ENCODE assay signal across 20 cellular contexts in the genomic region with DNA sequence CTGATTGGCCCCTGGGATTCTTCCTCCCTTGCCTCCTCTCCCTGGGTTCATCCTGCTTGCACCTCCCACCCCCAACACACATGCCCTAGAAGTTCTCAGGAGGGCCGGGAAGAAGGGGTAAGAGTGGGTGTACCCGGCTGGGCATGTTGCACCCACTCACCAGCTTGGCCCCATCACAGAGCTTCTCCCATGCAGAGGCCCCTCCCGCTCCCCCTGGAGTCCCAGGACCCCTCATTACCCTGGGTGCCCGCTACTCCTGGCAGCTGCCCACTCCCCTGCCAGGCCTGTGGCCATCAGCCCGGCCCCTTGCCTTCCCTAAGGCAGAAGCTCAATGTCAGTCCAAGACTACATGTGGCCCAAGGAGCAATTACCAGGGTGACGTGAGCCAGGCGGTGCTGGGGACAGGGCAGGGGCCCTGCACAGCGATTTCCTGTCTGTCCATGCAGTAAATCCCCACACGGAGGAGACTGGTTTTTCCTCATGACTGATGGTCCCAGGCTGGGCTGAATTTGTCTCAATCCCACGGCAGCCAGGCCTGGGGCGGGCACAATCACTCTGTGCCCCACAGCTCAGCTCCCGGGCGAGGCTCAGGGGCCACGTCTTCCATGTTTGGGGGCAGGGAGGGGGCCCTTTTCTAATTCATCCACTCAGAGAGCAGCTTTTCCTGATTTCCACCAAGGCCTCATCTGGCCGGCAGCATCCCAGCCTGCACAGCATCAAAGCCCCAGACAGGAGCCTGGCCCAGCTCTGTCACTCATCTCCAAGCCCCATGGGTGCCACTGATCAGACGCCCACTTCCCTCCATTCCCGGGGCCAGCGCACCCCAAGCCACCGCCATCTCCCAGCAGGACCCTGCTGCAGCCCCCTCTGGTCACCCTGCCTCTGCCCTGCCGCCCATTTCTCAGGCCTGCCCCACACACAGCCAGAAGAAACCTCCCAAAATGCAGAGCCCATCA.
DNase-seq lines count a peak whose midpoint lies in the region; ATAC-seq and TF ChIP-seq lines count a peak whose summit lies in the region.
"Had no signal": no experiment of that assay in that cellular context is flagged by ENCODE, and none has a peak within 500 bp of the region (broad histone marks: within the 10 kb centered on the region; RNA-seq: fewer than 3 reads in every experiment).

No MANE protein-coding gene starts in this region.

- no peaks in the 10 kb centered on the region for H3K9me2 ChIP-seq in OCI-LY7 (ENCODE audit: insufficient read depth, low read length)

- no peaks in the 10 kb centered on the region for H3K79me2 ChIP-seq in OCI-LY7 (ENCODE audit: insufficient read depth, low read depth, low read length)

- H3K27me3 Mint-ChIP-seq in nephron progenitor cell (ENCODE audit: low read depth, poor library complexity), result no peaks in the 10 kb centered on the region
- no peaks in the 10 kb centered on the region for H3K27me3 Mint-ChIP-seq in activated CD8-positive, alpha-beta memory T cell treated with anti-CD3 and anti-CD28 coated beads, Interleukin-2, amount 10 ng/mL, durations not matched to agents 7 days and 5 days
- H3K27me3 Mint-ChIP-seq: CD4-positive, alpha-beta T cell had no signal

- POLR2A ChIA-PET in OCI-LY7 (lab: Charles Lee), result no interaction called here

- no peaks in the 10 kb centered on the region for H3K9me3 ChIP-seq in OCI-LY7 (ENCODE audit: low read length)
- H3K9me3 ChIP-seq: A549; BLaER1 treated with 17β-estradiol and CSF1 and Interleukin-3, amounts not matched to agents 10 nM and 100 nM; MG63 had no signal

- H3K4me3 Mint-ChIP-seq in nephron progenitor cell, result no peak overlapping the region
- no peak overlapping the region for H3K4me3 Mint-ChIP-seq in activated CD8-positive, alpha-beta memory T cell treated with anti-CD3 and anti-CD28 coated beads, Interleukin-2, amount 10 ng/mL, durations not matched to agents 7 days and 5 days
- H3K4me3 Mint-ChIP-seq: CD4-positive, alpha-beta T cell had no signal

- H3K9me3 Mint-ChIP-seq in nephron progenitor cell, result no peaks in the 10 kb centered on the region
- no peaks in the 10 kb centered on the region for H3K9me3 Mint-ChIP-seq in activated CD8-positive, alpha-beta memory T cell treated with anti-CD3 and anti-CD28 coated beads, Interleukin-2, amount 10 ng/mL, durations not matched to agents 7 days and 5 days (ENCODE audit: low read depth)
- H3K9me3 Mint-ChIP-seq: CD4-positive, alpha-beta T cell had no signal

- intact Hi-C loops in Right ventricle myocardium superior (cut with DNase I), result no loop called here
- intact Hi-C loops in left ventricle myocardium superior (cut with micrococcal nuclease), result no loop called here
- intact Hi-C loops in OCI-LY7 (cut with micrococcal nuclease; ENCODE audit: unreplicated experiment), result no loop called here

- H3K36me3 Mint-ChIP-seq in nephron progenitor cell (ENCODE audit: low read depth), result no peaks in the 10 kb centered on the region
- H3K36me3 Mint-ChIP-seq in activated CD8-positive, alpha-beta memory T cell treated with anti-CD3 and anti-CD28 coated beads, Interleukin-2, amount 10 ng/mL, durations not matched to agents 7 days and 5 days, result no peaks in the 10 kb centered on the region

- no peak overlapping the region for H3K27ac ChIP-seq in OCI-LY7 (ENCODE audit: low read depth, low read length, poor library complexity, severe bottlenecking)
- H3K27ac ChIP-seq: A549; BLaER1 treated with 17β-estradiol and CSF1 and Interleukin-3, amounts not matched to agents 10 nM and 100 nM; RWPE1 had no signal

- TF ChIP-seq CTCF in nephron progenitor cell (IDR thresholded peaks at IDR 0.05) (no peak), foreskin fibroblast (IDR thresholded peaks at IDR 0.05; ENCODE audit: low read depth, low read length) (no peak), OCI-LY7 (conservative IDR thresholded peaks at IDR 0.05; ENCODE audit: low read length) (no peak)

- CTCF ChIA-PET in activated CD8-positive, alpha-beta memory T cell treated with anti-CD3 and anti-CD28 coated beads, Interleukin-2, amount 10 ng/mL, durations not matched to agents 7 days and 5 days (lab: Charles Lee), result no interaction called here
- CTCF ChIA-PET in OCI-LY7 (lab: Charles Lee; ENCODE audit: unreplicated experiment), result no interaction called here

- H3K4me1 Mint-ChIP-seq in nephron progenitor cell, result peaks cover 51% of the 10 kb centered on the region
- no peaks in the 10 kb centered on the region for H3K4me1 Mint-ChIP-seq in activated CD8-positive, alpha-beta memory T cell treated with anti-CD3 and anti-CD28 coated beads, Interleukin-2, amount 10 ng/mL, durations not matched to agents 7 days and 5 days

- H3K4me1 ChIP-seq in OCI-LY7 (ENCODE audit: insufficient read depth, low read length, poor library complexity, severe bottlenecking), result no peaks in the 10 kb centered on the region
- H3K4me1 ChIP-seq: A549 had no signal

- no peaks in the 10 kb centered on the region for H4K20me1 ChIP-seq in OCI-LY7 (ENCODE audit: insufficient read depth, low read length)

- no peak for ATAC-seq in Right ventricle myocardium superior (ENCODE audit: poor library complexity)
- ATAC-seq in left ventricle myocardium superior, result no peak
- ATAC-seq in activated CD8-positive, alpha-beta memory T cell treated with anti-CD3 and anti-CD28 coated beads, Interleukin-2, amount 10 ng/mL, durations not matched to agents 7 days and 5 days, result no peak
- ATAC-seq: A549, Panc1 had no signal

- H3K27ac Mint-ChIP-seq in nephron progenitor cell, result no peak overlapping the region
- no peak overlapping the region for H3K27ac Mint-ChIP-seq in activated CD8-positive, alpha-beta memory T cell treated with anti-CD3 and anti-CD28 coated beads, Interleukin-2, amount 10 ng/mL, durations not matched to agents 7 days and 5 days
- H3K27ac Mint-ChIP-seq: CD4-positive, alpha-beta T cell had no signal

- no peak overlapping the region for H3K4me2 ChIP-seq in OCI-LY7 (ENCODE audit: low read length)
- H3K4me2 ChIP-seq: A549; BLaER1 treated with 17β-estradiol and CSF1 and Interleukin-3, amounts not matched to agents 10 nM and 100 nM had no signal

- DNase-seq in Right ventricle myocardium superior (peak; percentile 17), left ventricle myocardium superior (no peak), SK-N-DZ (ENCODE audit: low spot score) (peak; percentile 45), nephron progenitor cell (peak; percentile 31), foreskin fibroblast (no peak), OCI-LY7 (ENCODE audit: low spot score) (no peak)
- no peak for DNase-seq in activated CD8-positive, alpha-beta memory T cell treated with anti-CD3 and anti-CD28 coated beads, Interleukin-2, amount 10 ng/mL, durations not matched to agents 7 days and 5 days
- DNase-seq: AML-193; CD4-positive, alpha-beta T cell; KBM-7; MG63; NCI-H2029; NCI-H446; NCI-H524 treated with DMSO at 0.1 percent for 48 hours; NCI-H82; SIG-M5 had no signal

- H3K36me3 ChIP-seq in OCI-LY7 (ENCODE audit: insufficient read depth, low read length), result no peaks in the 10 kb centered on the region
- H3K36me3 ChIP-seq: BLaER1 treated with 17β-estradiol and CSF1 and Interleukin-3, amounts not matched to agents 10 nM and 100 nM; MG63 had no signal

- H3K4me3 ChIP-seq in foreskin fibroblast (ENCODE audit: low read depth in 1 of 2, low read length in 2 of 2) (no peak overlapping the region), OCI-LY7 (ENCODE audit: low read depth, low read length, poor library complexity, severe bottlenecking) (no peak overlapping the region)
- H3K4me3 ChIP-seq: A549; BLaER1 treated with 17β-estradiol and CSF1 and Interleukin-3, amounts not matched to agents 10 nM and 100 nM; MG63 had no signal

- BruUV-seq in OCI-LY7 (replicated peaks; lab: Mats Ljungman, UMichigan), result no TSS peak

- H2AFZ ChIP-seq in OCI-LY7 (ENCODE audit: low read length), result no peak overlapping the region

Comparison
In these comparisons a context has a peak if more than half of its experiments do, and no peak if none do; other contexts are left out.
1. DNase-seq: peak in Right ventricle myocardium superior (single experiment), SK-N-DZ (single experiment) and nephron progenitor cell (single experiment); none in left ventricle myocardium superior (single experiment), foreskin fibroblast (0 of 2), activated CD8-positive, alpha-beta memory T cell treated with anti-CD3 and anti-CD28 coated beads, Interleukin-2, amount 10 ng/mL, durations not matched to agents 7 days and 5 days (single experiment) and OCI-LY7 (single experiment).